Comparison of ENCODE assay signal across 1 cellular context in genomic region chr16:84979516-84979915, GRCh38.
TF ChIP-seq lines count a peak whose summit lies in the region.

No MANE protein-coding gene starts in this region.

TF ChIP-seq in IMR-90, 13 proteins besides CTCF, POLR2A, EP300 and RAD21:
- TF ChIP-seq MAFK (IDR thresholded peaks at IDR 0.05; ENCODE audit: low read depth, low read length) (no peak), MXI1 (IDR thresholded peaks at IDR 0.05; ENCODE audit: borderline replicate concordance, low read depth, low read length) (no peak), NFE2L2 (IDR thresholded peaks at IDR 0.05; ENCODE audit: low read depth, low read length) (no peak)
- TF ChIP-seq, protein P1, sequence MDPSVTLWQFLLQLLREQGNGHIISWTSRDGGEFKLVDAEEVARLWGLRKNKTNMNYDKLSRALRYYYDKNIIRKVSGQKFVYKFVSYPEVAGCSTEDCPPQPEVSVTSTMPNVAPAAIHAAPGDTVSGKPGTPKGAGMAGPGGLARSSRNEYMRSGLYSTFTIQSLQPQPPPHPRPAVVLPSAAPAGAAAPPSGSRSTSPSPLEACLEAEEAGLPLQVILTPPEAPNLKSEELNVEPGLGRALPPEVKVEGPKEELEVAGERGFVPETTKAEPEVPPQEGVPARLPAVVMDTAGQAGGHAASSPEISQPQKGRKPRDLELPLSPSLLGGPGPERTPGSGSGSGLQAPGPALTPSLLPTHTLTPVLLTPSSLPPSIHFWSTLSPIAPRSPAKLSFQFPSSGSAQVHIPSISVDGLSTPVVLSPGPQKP (IDR thresholded peaks at IDR 0.05; ENCODE audit: borderline replicate concordance, low read depth, low read length): no peak
